ENCODE assay signal across 9 cellular contexts in the genomic region with DNA sequence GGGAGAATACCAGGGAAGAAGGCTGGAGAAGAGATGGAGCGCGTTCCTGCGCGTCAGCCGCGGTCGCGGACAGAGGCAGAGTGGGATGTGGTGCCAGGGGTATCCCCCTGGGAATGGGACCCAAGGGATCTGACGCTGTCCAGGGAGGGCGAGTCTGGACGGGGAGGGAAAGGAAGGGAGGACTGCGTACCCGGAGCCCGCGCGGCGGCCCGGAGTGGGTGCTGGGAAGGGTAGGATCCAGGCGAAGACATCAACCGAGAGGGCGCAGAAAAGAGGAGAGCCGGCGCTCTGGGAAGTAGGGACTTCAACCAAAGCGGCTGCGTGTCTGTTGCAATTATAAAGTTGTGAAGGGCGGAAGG. TPM values are rescaled to one million over a fixed set of nuclear protein-coding genes. Genes with fewer than 3 reads are reported as not detected.
DNase-seq lines count a peak whose midpoint lies in the region; ATAC-seq and TF ChIP-seq lines count a peak whose summit lies in the region.
"Had no signal": no experiment of that assay in that cellular context is flagged by ENCODE, and none has a peak within 500 bp of the region (broad histone marks: within the 10 kb centered on the region; RNA-seq: fewer than 3 reads in every experiment).

No MANE protein-coding gene starts in this region.

- no peaks in the 10 kb centered on the region for H3K36me3 ChIP-seq in ES-I3 (ENCODE audit: insufficient read depth, low read length)

- no peaks in the 10 kb centered on the region for H3K9me3 ChIP-seq in ES-I3 (ENCODE audit: control insufficient read depth, insufficient read depth, low read length)

- ATAC-seq in SK-N-SH treated with all-trans-retinoic acid at 6 μM for 48 hours (peak; percentile 65), foreskin keratinocyte (peak; percentile 32), GM18868 (IDR thresholded peaks at IDR 0.05; ENCODE audit: unreplicated experiment) (no peak), GM19452 (IDR thresholded peaks at IDR 0.05; ENCODE audit: unreplicated experiment) (no peak), HG03571 (IDR thresholded peaks at IDR 0.05; ENCODE audit: unreplicated experiment) (no peak)

- H3K27ac Mint-ChIP-seq in progenitor cell of endocrine pancreas: no peak overlapping the region

- peaks cover 61% of the 10 kb centered on the region for H3K27me3 ChIP-seq in foreskin keratinocyte

- H3K4me3 Mint-ChIP-seq in progenitor cell of endocrine pancreas (ENCODE audit: low read depth): peak overlapping the region; percentile 56

- H3K27ac ChIP-seq in foreskin keratinocyte: no peak overlapping the region
- H3K27ac ChIP-seq: KMS-11 had no signal

- no peaks in the 10 kb centered on the region for H3K36me3 Mint-ChIP-seq in progenitor cell of endocrine pancreas (ENCODE audit: insufficient read depth)

- peaks cover 4% of the 10 kb centered on the region for H3K4me1 Mint-ChIP-seq in progenitor cell of endocrine pancreas (ENCODE audit: low read depth)

- TF ChIP-seq CTCF in foreskin keratinocyte (conservative IDR thresholded peaks at IDR 0.05) (no peak), progenitor cell of endocrine pancreas (IDR thresholded peaks at IDR 0.05; ENCODE audit: unreplicated experiment) (no peak)

- peaks cover 77% of the 10 kb centered on the region for H3K27me3 Mint-ChIP-seq in progenitor cell of endocrine pancreas

- H3K9me3 Mint-ChIP-seq in progenitor cell of endocrine pancreas (ENCODE audit: low read depth): no peaks in the 10 kb centered on the region

- DNase-seq in foreskin keratinocyte (peak in 1 of 2 donors; percentile 32), progenitor cell of endocrine pancreas (ENCODE audit: low spot score, unreplicated experiment) (no peak)
- DNase-seq in stimulated activated CD4-positive, alpha-beta T cell treated with anti-CD3 and anti-CD28 coated beads, Interleukin-12 subunit alpha, Interleukin-12 subunit beta, amount 100 ng/mL, for 4 hours: no peak

- H3K4me1 ChIP-seq in ES-I3 (ENCODE audit: insufficient read depth, low read length): no peaks in the 10 kb centered on the region
- no peaks in the 10 kb centered on the region for H3K4me1 ChIP-seq in foreskin keratinocyte

- peak overlapping the region; percentile 33; the same call in 1 of the 2 replicates for H3K9ac ChIP-seq in ES-I3 (ENCODE audit: low read depth, low read length)
- H3K9ac ChIP-seq: KMS-11 had no signal

TF ChIP-seq in SK-N-SH treated with all-trans-retinoic acid at 6 μM for 48 hours, 23 proteins besides CTCF, POLR2A, EP300 and RAD21:
- TF ChIP-seq ZFP30 (CRISPR knock-in tag; IDR thresholded peaks at IDR 0.05) (peak; percentile 84), RARB (CRISPR knock-in tag; IDR thresholded peaks at IDR 0.05) (no peak), ZNF70 (CRISPR knock-in tag; IDR thresholded peaks at IDR 0.05) (no peak), ESRRG (CRISPR knock-in tag; IDR thresholded peaks at IDR 0.05) (no peak)
- TF ChIP-seq, protein P1, sequence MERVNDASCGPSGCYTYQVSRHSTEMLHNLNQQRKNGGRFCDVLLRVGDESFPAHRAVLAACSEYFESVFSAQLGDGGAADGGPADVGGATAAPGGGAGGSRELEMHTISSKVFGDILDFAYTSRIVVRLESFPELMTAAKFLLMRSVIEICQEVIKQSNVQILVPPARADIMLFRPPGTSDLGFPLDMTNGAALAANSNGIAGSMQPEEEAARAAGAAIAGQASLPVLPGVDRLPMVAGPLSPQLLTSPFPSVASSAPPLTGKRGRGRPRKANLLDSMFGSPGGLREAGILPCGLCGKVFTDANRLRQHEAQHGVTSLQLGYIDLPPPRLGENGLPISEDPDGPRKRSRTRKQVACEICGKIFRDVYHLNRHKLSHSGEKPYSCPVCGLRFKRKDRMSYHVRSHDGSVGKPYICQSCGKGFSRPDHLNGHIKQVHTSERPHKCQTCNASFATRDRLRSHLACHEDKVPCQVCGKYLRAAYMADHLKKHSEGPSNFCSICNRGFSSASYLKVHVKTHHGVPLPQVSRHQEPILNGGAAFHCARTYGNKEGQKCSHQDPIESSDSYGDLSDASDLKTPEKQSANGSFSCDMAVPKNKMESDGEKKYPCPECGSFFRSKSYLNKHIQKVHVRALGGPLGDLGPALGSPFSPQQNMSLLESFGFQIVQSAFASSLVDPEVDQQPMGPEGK (CRISPR knock-in tag; IDR thresholded peaks at IDR 0.05; ENCODE audit: borderline replicate concordance): no peak

RNA-seq across cellular contexts. Expression of a gene that starts 0.7 kb away (rescaled TPM):
- total RNA-seq in foreskin keratinocyte (not detected in 2 replicates), progenitor cell of endocrine pancreas (1.4 and 2.0 TPM in 2 replicates)
- not detected in 2 replicates for polyA plus RNA-seq in foreskin keratinocyte

Comparison
In these comparisons a context has a peak if more than half of its experiments do, and no peak if none do; other contexts are left out.
1. ATAC-seq: peak in SK-N-SH treated with all-trans-retinoic acid at 6 μM for 48 hours (single experiment) and foreskin keratinocyte (single experiment); none in GM18868 (single experiment), GM19452 (single experiment) and HG03571 (single experiment).